In the genomic region with DNA sequence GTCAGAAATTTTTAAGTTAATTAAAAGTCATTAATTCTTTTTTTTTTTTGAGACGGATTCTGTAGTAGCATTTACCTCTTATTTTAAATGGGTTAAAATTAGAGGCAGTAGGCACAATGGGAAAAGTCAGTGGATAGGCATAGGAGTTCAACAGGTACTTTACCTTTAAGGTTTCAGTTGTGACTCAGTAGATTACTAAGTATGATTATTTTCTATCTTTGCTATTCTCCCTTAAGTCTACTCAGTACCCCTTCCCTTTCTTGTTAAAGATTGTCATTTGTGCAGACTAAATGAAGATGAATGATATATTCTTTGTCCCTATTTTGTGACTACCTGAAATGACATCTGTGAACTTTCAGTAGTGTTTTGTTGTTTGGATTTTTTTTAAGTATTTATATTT, we compare ENCODE assay signal across 8 cellular contexts.
"Had no signal": no experiment of that assay in that cellular context is flagged by ENCODE, and none has a peak within 500 bp of the region (broad histone marks: within the 10 kb centered on the region; RNA-seq: fewer than 3 reads in every experiment).

No MANE protein-coding gene starts in this region.

- DNase-seq: GM23248, GOT3, H7, KBM-7 had no signal

- ATAC-seq: HCT116, HepG2 had no signal

- H3K4me3 ChIP-seq: GM23248, HAP-1 had no signal

- H3K27ac ChIP-seq: GM23248, HL-60 had no signal

- FAIRE-seq: HepG2 had no signal

- H3K9me3 ChIP-seq: HAP-1 had no signal
